Comparison of ENCODE assay signal across 22 cellular contexts in the genomic region with DNA sequence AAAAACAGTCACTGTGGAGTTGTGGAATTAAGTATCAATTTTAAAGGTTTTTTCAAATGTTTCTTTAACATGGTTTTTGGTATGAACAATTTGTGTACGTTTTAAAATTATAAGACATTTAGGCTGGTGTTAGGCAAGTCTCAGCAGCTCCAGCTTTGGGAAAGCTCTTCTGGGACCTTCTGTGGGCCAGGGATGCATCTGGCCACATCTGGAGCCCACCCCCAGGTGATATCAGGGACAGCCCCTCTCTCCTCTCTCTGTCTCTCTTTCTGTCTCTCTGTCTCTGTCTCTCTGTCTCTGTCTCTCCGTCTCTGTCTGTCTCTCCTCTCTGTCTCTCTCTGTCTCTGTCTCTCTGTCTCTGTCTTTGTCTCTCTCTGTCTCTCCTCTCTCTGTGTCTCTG. TPM values are rescaled to one million over a fixed set of nuclear protein-coding genes. Genes with fewer than 3 reads are reported as not detected.
A peak's percentile ranks its signal among the peaks of the same experiment; 100 is the strongest.
DNase-seq lines count a peak whose midpoint lies in the region; ATAC-seq and TF ChIP-seq lines count a peak whose summit lies in the region.
"Had no signal": no experiment of that assay in that cellular context is flagged by ENCODE, and none has a peak within 500 bp of the region (broad histone marks: within the 10 kb centered on the region; RNA-seq: fewer than 3 reads in every experiment).

No MANE protein-coding gene starts in this region.

- no peak overlapping the region for H2AFZ ChIP-seq in mammary epithelial cell (ENCODE audit: low read depth, low read length)

- intact Hi-C loops in breast epithelium (cut with DNase I; ENCODE audit: low total_unique reads): no loop called here
- intact Hi-C loops in mammary epithelial cell (cut with micrococcal nuclease): loop anchor here (5.0 to 10.0 kb wide), 2 partner anchors 335 to 342 kb away; partner anchors contain the start of genes C21orf58, PCBP3 and PCNT
- intact Hi-C loops in vagina (cut with DNase I): no loop called here

- no peaks in the 10 kb centered on the region for H3K27me3 ChIP-seq in breast epithelium
- H3K27me3 ChIP-seq in mammary epithelial cell (ENCODE audit: insufficient read depth, low read length): peaks cover 10% of the 10 kb centered on the region
- no peaks in the 10 kb centered on the region for H3K27me3 ChIP-seq in rectal smooth muscle tissue (ENCODE audit: control insufficient read depth, insufficient read depth, low read length)
- H3K27me3 ChIP-seq in vagina: no peaks in the 10 kb centered on the region

- in situ Hi-C loops in mammary epithelial cell (cut with MboI; ENCODE audit: low sequenced_read_pairs in 2 of 2): no loop called here

- CTCF ChIA-PET in mammary epithelial cell (lab: Charles Lee; ENCODE audit: low non-redundant PET): no interaction called here

- no TSS peak for BruUV-seq in mammary epithelial cell (replicated peaks; lab: Mats Ljungman, UMichigan)

- 55% methylated on average over 2 of the region's 2 CpGs for WGBS in mammary epithelial cell (ENCODE audit: low coverage, missing lambda C conversion rate)

- DNase-seq in breast epithelium (ENCODE audit: low spot score in 2 of 2) (no peak), mammary epithelial cell (no peak), coronary artery (ENCODE audit: low spot score) (no peak), vagina (ENCODE audit: extremely low spot score in 2 of 2) (no peak), hepatic stellate cell (ENCODE audit: low spot score) (no peak), HUDEP-2 (lab: John Stamatoyannopoulos, UW; ENCODE audit: unreplicated experiment in 76 of 76) (no peak)
- DNase-seq: activated CD4-positive, alpha-beta T cell treated with anti-CD3 and anti-CD28 coated beads for 48 hours; CD8-positive, alpha-beta memory T cell; cerebellar nuclear complex; DMS153; effector CD4-positive, alpha-beta T cell; GDM1; HCEC 1CT; NCI-H1092 treated with DMSO at 0.1 percent for 48 hours; NCI-H2029 treated with DMSO at 0.1 percent for 48 hours; SIG-M5; stimulated activated CD4-positive, alpha-beta T cell treated with anti-CD3 and anti-CD28 coated beads, Interleukin-15, amount 100 ng/mL, for 24 hours; substantia nigra had no signal

- TF ChIP-seq POLR2A in breast epithelium (IDR thresholded peaks at IDR 0.05): no peak
- no peak for TF ChIP-seq POLR2A in vagina (IDR thresholded peaks at IDR 0.05)

- ATAC-seq in HG03280 (IDR thresholded peaks at IDR 0.05; ENCODE audit: unreplicated experiment): no peak
- ATAC-seq: esophagus mucosa had no signal

- H3K4me1 ChIP-seq in breast epithelium (no peaks in the 10 kb centered on the region), mammary epithelial cell (ENCODE audit: insufficient read depth, low read length) (peaks cover 10% of the 10 kb centered on the region), rectal smooth muscle tissue (ENCODE audit: control insufficient read depth, insufficient read depth, low read length) (peaks cover 32% of the 10 kb centered on the region), vagina (peaks cover 30% of the 10 kb centered on the region)

- H4K20me1 ChIP-seq in mammary epithelial cell (ENCODE audit: insufficient read depth, low read length): no peaks in the 10 kb centered on the region

- H3K36me3 ChIP-seq in breast epithelium: no peaks in the 10 kb centered on the region
- H3K36me3 ChIP-seq in mammary epithelial cell (ENCODE audit: insufficient read depth, low read length): no peaks in the 10 kb centered on the region
- no peaks in the 10 kb centered on the region for H3K36me3 ChIP-seq in rectal smooth muscle tissue (ENCODE audit: control insufficient read depth, insufficient read depth, low read length)
- peaks cover 0 to 2% of the 10 kb centered on the region in 2 donors for H3K36me3 ChIP-seq in vagina

- TF ChIP-seq CTCF in breast epithelium (IDR thresholded peaks at IDR 0.05): no peak
- TF ChIP-seq CTCF in mammary epithelial cell (conservative IDR thresholded peaks at IDR 0.05 in 1 of 2, IDR thresholded peaks at IDR 0.05 in 1 of 2; ENCODE audit: extremely low read depth in 1 of 2, insufficient read depth in 1 of 2, low read depth in 1 of 2, low read length in 2 of 2): no peak
- TF ChIP-seq CTCF in coronary artery (IDR thresholded peaks at IDR 0.05): no peak
- TF ChIP-seq CTCF in vagina (IDR thresholded peaks at IDR 0.05): no peak

- H3K9ac ChIP-seq in mammary epithelial cell (ENCODE audit: insufficient read depth, low read length) (no peak overlapping the region), rectal smooth muscle tissue (ENCODE audit: low read length) (peak overlapping the region; percentile 36)

- H3K27ac ChIP-seq in breast epithelium: peak overlapping the region; percentile 52 to 73
- no peak overlapping the region for H3K27ac ChIP-seq in mammary epithelial cell (ENCODE audit: insufficient read depth, low read depth, low read length)
- peak overlapping the region; percentile 48 to 90 for H3K27ac ChIP-seq in coronary artery
- H3K27ac ChIP-seq in rectal smooth muscle tissue (ENCODE audit: low read depth, low read length): peak overlapping the region; percentile 92
- peak overlapping the region; percentile 97 for H3K27ac ChIP-seq in vagina
- H3K27ac ChIP-seq: 22Rv1 had no signal

- H3K9me3 ChIP-seq in breast epithelium: no peaks in the 10 kb centered on the region
- no peaks in the 10 kb centered on the region for H3K9me3 ChIP-seq in mammary epithelial cell (replicated peaks; ENCODE audit: insufficient read depth, low read length)
- H3K9me3 ChIP-seq in vagina: no peaks in the 10 kb centered on the region

- H3K4me3 ChIP-seq in breast epithelium: no peak overlapping the region
- H3K4me3 ChIP-seq in mammary epithelial cell (replicated peaks in 1 of 3; ENCODE audit: insufficient read depth in 1 of 3, low read depth in 2 of 3, low read length in 3 of 3): no peak overlapping the region
- H3K4me3 ChIP-seq in coronary artery: no peak overlapping the region
- peak overlapping the region; percentile 59 for H3K4me3 ChIP-seq in rectal smooth muscle tissue (ENCODE audit: low read length)
- H3K4me3 ChIP-seq in vagina: no peak overlapping the region

- dilution Hi-C loops in mammary epithelial cell (cut with HindIII; ENCODE audit: low sequenced_read_pairs): no loop called here

- no peaks in the 10 kb centered on the region for H3K79me2 ChIP-seq in mammary epithelial cell (ENCODE audit: insufficient read depth, low read length)

- H3K4me2 ChIP-seq in mammary epithelial cell (ENCODE audit: insufficient read depth, low read depth, low read length): no peak overlapping the region

RNA-seq across cellular contexts. Expression of gene COL6A1, which starts 1.3 kb away (rescaled TPM):
- total RNA-seq in breast epithelium (100 to 1,000 TPM; 137 to 527 (median 201) TPM), mammary epithelial cell (100 to 1,000 TPM in 1 of 2 donors, 1 to 10 TPM in 1; 9.1 to 156 TPM), vagina (520 TPM)
- 12.0 TPM for polyA plus RNA-seq in mammary epithelial cell
- polyA minus RNA-seq in mammary epithelial cell: 4.4 TPM
